20 cellular contexts compared by ENCODE assay signal in genomic region chr2:120785228-120785966, GRCh38. TPM values are rescaled to one million over a fixed set of nuclear protein-coding genes. Genes with fewer than 3 reads are reported as not detected.
"Had no signal": no experiment of that assay in that cellular context is flagged by ENCODE, and none has a peak within 500 bp of the region (broad histone marks: within the 10 kb centered on the region; RNA-seq: fewer than 3 reads in every experiment).

No MANE protein-coding gene starts in this region.

- H3K36me3 ChIP-seq: neutrophil, right atrium auricular region, thyroid gland, vagina had no signal

- H3K27ac Mint-ChIP-seq: activated B cell treated with CpG ODN at 0.5 μM for 24 hours; activated CD4-positive, alpha-beta T cell treated with anti-CD3 and anti-CD28 coated beads, Interleukin-2, amount 10 ng/mL, durations not matched to agents 24 days and 14 days; activated CD8-positive, alpha-beta T cell treated with anti-CD3 and anti-CD28 coated beads, Interleukin-2, amount 10 ng/mL, durations not matched to agents 7 days and 5 days; activated naive CD4-positive, alpha-beta T cell treated with anti-CD3 and anti-CD28 coated beads, Interleukin-2, amount 50 U/mL, for 72 hours; activated T-cell treated with anti-CD3 and anti-CD28 coated beads, Interleukin-2, amount 50 U/mL, for 72 hours; naive thymus-derived CD8-positive, alpha-beta T cell; stimulated activated memory B cell treated with anti-CD40 and anti-IgM and Interleukin-4, amounts not matched to agents 10 μg/mL and 1 μg/mL and 100 μg/mL, for 72 hours had no signal

- FAIRE-seq: islet of Langerhans, TTC549 had no signal

- H3K27ac ChIP-seq: coronary artery, neutrophil, right atrium auricular region, thyroid gland, vagina had no signal

- H3K9me3 Mint-ChIP-seq: activated B cell treated with CpG ODN at 0.5 μM for 24 hours; activated CD4-positive, alpha-beta T cell treated with anti-CD3 and anti-CD28 coated beads, Interleukin-2, amount 10 ng/mL, durations not matched to agents 24 days and 14 days; activated naive CD4-positive, alpha-beta T cell treated with anti-CD3 and anti-CD28 coated beads, Interleukin-2, amount 50 U/mL, for 72 hours; activated T-cell treated with anti-CD3 and anti-CD28 coated beads, Interleukin-2, amount 50 U/mL, for 72 hours; naive thymus-derived CD8-positive, alpha-beta T cell; stimulated activated memory B cell treated with anti-CD40 and anti-IgM and Interleukin-4, amounts not matched to agents 10 μg/mL and 1 μg/mL and 100 μg/mL, for 72 hours had no signal

- H3K4me3 Mint-ChIP-seq: activated B cell treated with CpG ODN at 0.5 μM for 24 hours; activated CD4-positive, alpha-beta T cell treated with anti-CD3 and anti-CD28 coated beads, Interleukin-2, amount 10 ng/mL, durations not matched to agents 24 days and 14 days; activated CD8-positive, alpha-beta T cell treated with anti-CD3 and anti-CD28 coated beads, Interleukin-2, amount 10 ng/mL, durations not matched to agents 7 days and 5 days; activated T-cell treated with anti-CD3 and anti-CD28 coated beads, Interleukin-2, amount 50 U/mL, for 72 hours; naive thymus-derived CD8-positive, alpha-beta T cell; stimulated activated memory B cell treated with anti-CD40 and anti-IgM and Interleukin-4, amounts not matched to agents 10 μg/mL and 1 μg/mL and 100 μg/mL, for 72 hours had no signal

- H3K36me3 Mint-ChIP-seq: activated naive CD4-positive, alpha-beta T cell treated with anti-CD3 and anti-CD28 coated beads, Interleukin-2, amount 50 U/mL, for 72 hours; naive thymus-derived CD8-positive, alpha-beta T cell; stimulated activated memory B cell treated with anti-CD40 and anti-IgM and Interleukin-4, amounts not matched to agents 10 μg/mL and 1 μg/mL and 100 μg/mL, for 72 hours had no signal

- ATAC-seq: activated CD8-positive, alpha-beta T cell treated with anti-CD3 and anti-CD28 coated beads, Interleukin-2, amount 10 ng/mL, durations not matched to agents 7 days and 5 days; activated naive CD4-positive, alpha-beta T cell treated with anti-CD3 and anti-CD28 coated beads, Interleukin-2, amount 50 U/mL, for 72 hours; activated T-cell treated with anti-CD3 and anti-CD28 coated beads, Interleukin-2, amount 50 U/mL, for 72 hours; left lobe of liver; naive thymus-derived CD8-positive, alpha-beta T cell; stimulated activated memory B cell treated with anti-CD40 and anti-IgM and Interleukin-4, amounts not matched to agents 10 μg/mL and 1 μg/mL and 100 μg/mL, for 72 hours had no signal

- H3K4me1 Mint-ChIP-seq: activated B cell treated with CpG ODN at 0.5 μM for 24 hours had no signal

- H3K27me3 ChIP-seq: right atrium auricular region, thyroid gland, vagina had no signal

- H3K9me3 ChIP-seq: neutrophil, right atrium auricular region, thyroid gland, vagina had no signal

- DNase-seq: activated B cell treated with CpG ODN at 0.5 μM for 24 hours; activated CD4-positive, alpha-beta T cell treated with anti-CD3 and anti-CD28 coated beads, Interleukin-2, amount 10 ng/mL, durations not matched to agents 24 days and 14 days; activated CD8-positive, alpha-beta memory T cell treated with anti-CD3 and anti-CD28 coated beads, Interleukin-2, amount 50 U/mL, for 48 hours; activated CD8-positive, alpha-beta T cell treated with anti-CD3 and anti-CD28 coated beads, Interleukin-2, amount 10 ng/mL, durations not matched to agents 7 days and 5 days; activated gamma-delta T cell; activated T-cell treated with anti-CD3 and anti-CD28 coated beads, Interleukin-2, amount 50 U/mL, for 72 hours; central memory CD4-positive, alpha-beta T cell; foreskin fibroblast; naive thymus-derived CD8-positive, alpha-beta T cell; stimulated activated CD4-positive, alpha-beta T cell treated with anti-CD3 and anti-CD28 coated beads, Interleukin-2, amount 100 ng/mL, for 48 hours; thyroid gland had no signal

- H3K27me3 Mint-ChIP-seq: stimulated activated memory B cell treated with anti-CD40 and anti-IgM and Interleukin-4, amounts not matched to agents 10 μg/mL and 1 μg/mL and 100 μg/mL, for 72 hours had no signal

- H3K4me3 ChIP-seq: coronary artery, right atrium auricular region, thyroid gland, vagina had no signal

RNA-seq across cellular contexts. Expression of gene GLI2, which starts 49.7 kb away (rescaled TPM):
- total RNA-seq: activated B cell treated with CpG ODN at 0.5 μM for 24 hours; activated naive CD4-positive, alpha-beta T cell treated with anti-CD3 and anti-CD28 coated beads, Interleukin-2, amount 50 U/mL, for 72 hours; activated T-cell treated with anti-CD3 and anti-CD28 coated beads, Interleukin-2, amount 50 U/mL, for 72 hours; naive thymus-derived CD8-positive, alpha-beta T cell had no signal
